ENCODE assay signal across 8 cellular contexts in genomic region chr6:143060354-143060805, GRCh38.
DNase-seq lines count a peak whose midpoint lies in the region; ATAC-seq lines count a peak whose summit lies in the region.

No MANE protein-coding gene starts in this region.

- peak; percentile 36 to 78 for DNase-seq in NCI-H524 (lab: John Stamatoyannopoulos, UW)
- DNase-seq in NCI-H524 treated with DMSO at 0.1 percent for 48 hours (lab: John Stamatoyannopoulos, UW) = no peak
- peak; percentile 47 for DNase-seq in NCI-H146 treated with DMSO at 0.1 percent for 48 hours (lab: John Stamatoyannopoulos, UW; ENCODE audit: unreplicated experiment)
- DNase-seq in activated CD4-positive, CD25-positive, alpha-beta regulatory T cell treated with anti-CD3 and anti-CD28 coated beads, Interleukin-2, amount 50 U/mL, for 72 hours = peak; percentile 66
- peak; percentile 78 for DNase-seq in cerebellar cortex (ENCODE audit: low spot score)
- DNase-seq in kidney glomerular epithelial cell (lab: John Stamatoyannopoulos, UW) = peak; percentile 60
- peak; percentile 59 to 60 for DNase-seq in stimulated activated CD4-positive, alpha-beta T cell treated with anti-CD3 and anti-CD28 coated beads, Interleukin-15, amount 100 ng/mL, for 48 hours (ENCODE audit: low read depth in 2 of 2)

- peak; percentile 69 for ATAC-seq in HG02763 (IDR thresholded peaks at IDR 0.05; ENCODE audit: unreplicated experiment)
